In the genomic region with DNA sequence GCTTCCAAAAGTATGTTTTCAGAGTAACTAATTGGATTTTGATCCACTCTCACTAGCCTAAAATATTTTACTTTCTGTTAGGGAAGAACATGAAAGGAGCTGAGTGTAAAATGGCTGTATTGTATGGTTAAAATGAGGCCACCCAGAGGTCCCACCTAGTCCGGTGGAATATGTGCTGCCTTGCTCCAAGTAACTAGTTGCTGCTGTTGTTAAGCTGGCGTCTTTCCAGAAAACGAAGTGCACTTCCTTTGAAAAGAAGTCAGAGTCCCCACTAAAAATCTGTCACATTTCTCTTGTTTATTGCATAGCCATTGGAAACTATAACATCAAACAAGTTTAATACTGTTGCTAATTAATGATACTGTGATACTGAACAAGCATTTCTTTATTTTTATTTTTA, we compare ENCODE assay signal across 9 cellular contexts. TPM values are rescaled to one million over a fixed set of nuclear protein-coding genes. Genes with fewer than 3 reads are reported as not detected.
DNase-seq lines count a peak whose midpoint lies in the region; ATAC-seq and TF ChIP-seq lines count a peak whose summit lies in the region.
"Had no signal": no experiment of that assay in that cellular context is flagged by ENCODE, and none has a peak within 500 bp of the region (broad histone marks: within the 10 kb centered on the region; RNA-seq: fewer than 3 reads in every experiment).

No MANE protein-coding gene starts in this region.

- H3K4me3 Mint-ChIP-seq in brain (peak overlapping the region; percentile 71 to 91 (median 78)), memory B cell (peak overlapping the region; percentile 30)

- no peak for DNase-seq in HFF-Myc (ENCODE audit: extremely low read depth, low read depth)
- DNase-seq in memory B cell (ENCODE audit: low spot score in 2 of 2): no peak
- DNase-seq in COLO668 (lab: John Stamatoyannopoulos, UW; ENCODE audit: unreplicated experiment): no peak
- no peak for DNase-seq in activated CD4-positive, alpha-beta T cell treated with anti-CD3 and anti-CD28 coated beads, Interleukin-2, amount 50 U/mL, for 48 hours
- DNase-seq in NOMO-1 treated with DMSO at 0.1 percent for 48 hours (lab: John Stamatoyannopoulos, UW; ENCODE audit: unreplicated experiment): no peak
- DNase-seq: Peyer's patch had no signal

- H3K4me1 Mint-ChIP-seq in brain (peaks cover 47% of the 10 kb centered on the region), memory B cell (peaks cover 31% of the 10 kb centered on the region)

- H3K27ac ChIP-seq in C4-2B: peak overlapping the region; percentile 97

- H3K27me3 Mint-ChIP-seq in brain: peaks cover 7% of the 10 kb centered on the region
- H3K27me3 Mint-ChIP-seq in memory B cell: no peaks in the 10 kb centered on the region

- ATAC-seq in memory B cell (ENCODE audit: low read depth): no peak
- no peak for ATAC-seq in GM21390 (IDR thresholded peaks at IDR 0.05; ENCODE audit: unreplicated experiment)

- H3K9me3 Mint-ChIP-seq in brain: peaks cover 0 to 3% (median 0%) of the 10 kb centered on the region in 5 experiments
- H3K9me3 Mint-ChIP-seq in memory B cell: no peaks in the 10 kb centered on the region

- H3K27ac Mint-ChIP-seq in brain (peak overlapping the region; percentile 54 to 90 (median 80)), memory B cell (no peak overlapping the region)

- H3K4me3 ChIP-seq in HFF-Myc (replicated peaks; ENCODE audit: low read depth, low read length): peak overlapping the region; percentile 26

- H3K36me3 Mint-ChIP-seq in brain (peaks cover 13% of the 10 kb centered on the region), memory B cell (no peaks in the 10 kb centered on the region)

- TF ChIP-seq CTCF in C4-2B (conservative IDR thresholded peaks at IDR 0.05): no peak
- no peak for TF ChIP-seq CTCF in HFF-Myc (IDR thresholded peaks at IDR 0.05; ENCODE audit: low read depth, low read length, missing control alignments)
- TF ChIP-seq CTCF in brain (conservative IDR thresholded peaks at IDR 0.05): no peak

RNA-seq across cellular contexts. Expression of gene SLC25A33, which starts 3.2 kb away (rescaled TPM):
- polyA plus RNA-seq in brain (ENCODE audit: insufficient read depth, low read depth, low replicate concordance): 9.7 TPM

RNA-seq across cellular contexts. Expression of gene TMEM201, which starts 46.3 kb away (rescaled TPM):
- polyA plus RNA-seq in brain (ENCODE audit: insufficient read depth, low read depth, low replicate concordance): 34.2 TPM
